18 cellular contexts compared by ENCODE assay signal in the genomic region with DNA sequence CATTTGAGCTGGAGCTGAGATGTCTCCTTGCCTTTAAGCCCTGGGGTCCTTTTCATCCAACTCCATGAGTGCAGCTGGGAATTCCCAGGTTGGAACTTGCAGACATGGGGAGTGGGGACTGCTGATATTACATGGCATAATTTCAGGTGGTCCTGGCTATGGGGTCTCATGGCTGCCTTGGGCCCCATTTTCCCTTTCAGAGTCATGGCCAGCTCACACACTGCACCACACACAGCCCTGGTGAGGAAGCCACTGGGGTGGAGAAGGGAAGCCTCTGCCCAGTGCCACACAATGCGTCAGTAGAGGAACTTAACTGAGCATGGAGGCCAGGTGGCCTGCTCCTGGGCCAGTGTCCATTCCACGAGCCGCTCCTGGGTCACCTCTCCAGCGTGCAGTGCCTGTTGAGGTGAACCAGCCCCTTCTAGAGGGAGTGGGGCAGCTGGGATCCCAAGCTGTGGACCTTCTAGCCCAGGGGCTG. TPM values are rescaled to one million over a fixed set of nuclear protein-coding genes. Genes with fewer than 3 reads are reported as not detected.
DNase-seq lines count a peak whose midpoint lies in the region; ATAC-seq and TF ChIP-seq lines count a peak whose summit lies in the region.
"Had no signal": no experiment of that assay in that cellular context is flagged by ENCODE, and none has a peak within 500 bp of the region (broad histone marks: within the 10 kb centered on the region; RNA-seq: fewer than 3 reads in every experiment).

No MANE protein-coding gene starts in this region.

- H3K4me1 Mint-ChIP-seq in MCF 10A (ENCODE audit: insufficient read depth, unreplicated experiment) = peaks cover 29% of the 10 kb centered on the region
- H3K4me1 Mint-ChIP-seq: IgD-negative memory B cell had no signal

- no peaks in the 10 kb centered on the region for H3K4me1 ChIP-seq in mammary epithelial cell (ENCODE audit: insufficient read depth, low read length)
- H3K4me1 ChIP-seq in RWPE2 (ENCODE audit: insufficient read depth, poor library complexity, severe bottlenecking) = no peaks in the 10 kb centered on the region
- H3K4me1 ChIP-seq in neuronal stem cell (ENCODE audit: control insufficient read depth in 2 of 2, insufficient read depth in 1 of 2, low read depth in 1 of 2, low read length in 2 of 2) = peaks cover 0 to 1% of the 10 kb centered on the region in 2 donors
- peaks cover 0 to 25% (median 16%) of the 10 kb centered on the region in 6 donors for H3K4me1 ChIP-seq in spleen
- peaks cover 3% of the 10 kb centered on the region for H3K4me1 ChIP-seq in ovary (ENCODE audit: insufficient read depth)

- TF ChIP-seq CTCF in MCF 10A (IDR thresholded peaks at IDR 0.05; ENCODE audit: unreplicated experiment) (no peak), mammary epithelial cell (conservative IDR thresholded peaks at IDR 0.05 in 1 of 2, IDR thresholded peaks at IDR 0.05 in 1 of 2; ENCODE audit: extremely low read depth in 1 of 2, insufficient read depth in 1 of 2, low read depth in 1 of 2, low read length in 2 of 2) (no peak), RWPE2 (IDR thresholded peaks at IDR 0.05; ENCODE audit: poor library complexity, severe bottlenecking) (no peak), spleen (IDR thresholded peaks at IDR 0.05 in 8 of 11, conservative IDR thresholded peaks at IDR 0.05 in 3 of 11) (no peak), ovary (IDR thresholded peaks at IDR 0.05) (no peak)

- H3K9me3 Mint-ChIP-seq in MCF 10A (ENCODE audit: unreplicated experiment) = no peaks in the 10 kb centered on the region
- H3K9me3 Mint-ChIP-seq: CD4-positive, alpha-beta T cell had no signal

- no peaks in the 10 kb centered on the region for H3K79me2 ChIP-seq in mammary epithelial cell (ENCODE audit: insufficient read depth, low read length)

- intact Hi-C loops in MCF 10A (cut with micrococcal nuclease) (no loop called here), mammary epithelial cell (cut with micrococcal nuclease) (no loop called here), spleen (cut with DNase I; ENCODE audit: low total_unique reads) (no loop called here), ovary (cut with DNase I) (no loop called here)

- H2AK5ac ChIP-seq in neuronal stem cell (ENCODE audit: low read depth, low read length) = no peak overlapping the region

- 100% methylated on average over 4 of the region's 4 CpGs for WGBS in mammary epithelial cell (ENCODE audit: low coverage, missing lambda C conversion rate)
- WGBS in neuronal stem cell (ENCODE audit: extremely low coverage in 2 of 2, insufficient read length in 2 of 2, insufficient replicate concordance in 1 of 2), 2 donors = no CpG with 5 or more reads among the region's 4 CpGs
- WGBS in spleen, 5 donors = 72 to 88% (median 78%) methylated on average over 2 to 4 of the region's 4 CpGs
- 88 to 90% (median 89%) methylated on average over 4 of the region's 4 CpGs for WGBS in ovary, 3 donors

- no peaks in the 10 kb centered on the region for H3K36me3 Mint-ChIP-seq in MCF 10A (ENCODE audit: insufficient read depth, unreplicated experiment)
- H3K36me3 Mint-ChIP-seq: IgD-negative memory B cell had no signal

- no TSS peak for BruUV-seq in MCF 10A (replicated peaks; lab: Mats Ljungman, UMichigan)
- no TSS peak for BruUV-seq in mammary epithelial cell (replicated peaks; lab: Mats Ljungman, UMichigan)

- H3K36me3 ChIP-seq in mammary epithelial cell (ENCODE audit: insufficient read depth, low read length) (no peaks in the 10 kb centered on the region), RWPE2 (ENCODE audit: low read depth) (no peaks in the 10 kb centered on the region), neuronal stem cell (replicated peaks in 1 of 2; ENCODE audit: control insufficient read depth in 2 of 2, insufficient read depth in 2 of 2, low read length in 2 of 2) (no peaks in the 10 kb centered on the region), spleen (no peaks in the 10 kb centered on the region), ovary (no peaks in the 10 kb centered on the region)
- H3K36me3 ChIP-seq: BLaER1 treated with 17β-estradiol and CSF1 and Interleukin-3, amounts not matched to agents 10 nM and 100 nM had no signal

- TF ChIP-seq POLR2A in spleen (IDR thresholded peaks at IDR 0.05) (no peak), ovary (IDR thresholded peaks at IDR 0.05) (no peak)

- dilution Hi-C loops in mammary epithelial cell (cut with HindIII; ENCODE audit: low sequenced_read_pairs) = no loop called here

- H3K4ac ChIP-seq in neuronal stem cell (ENCODE audit: low read length) = no peak overlapping the region

- H2BK120ac ChIP-seq in neuronal stem cell (ENCODE audit: low read depth, low read length) = no peak overlapping the region

- peak overlapping the region; percentile 40 for H3K18ac ChIP-seq in neuronal stem cell (ENCODE audit: low read length)

- H3K27me3 ChIP-seq in mammary epithelial cell (ENCODE audit: insufficient read depth, low read length) (no peaks in the 10 kb centered on the region), RWPE2 (ENCODE audit: insufficient read depth, poor library complexity, severe bottlenecking) (no peaks in the 10 kb centered on the region), neuronal stem cell (ENCODE audit: control insufficient read depth in 3 of 3, insufficient read depth in 3 of 3, low read depth in 1 of 3, low read length in 3 of 3) (peaks cover 0 to 41% (median 24%) of the 10 kb centered on the region in 3 experiments), spleen (replicated peaks in 1 of 7) (peaks cover 0 to 95% (median 29%) of the 10 kb centered on the region in 7 donors), ovary (no peaks in the 10 kb centered on the region)
- H3K27me3 ChIP-seq: BLaER1 treated with 17β-estradiol and CSF1 and Interleukin-3, amounts not matched to agents 10 nM and 100 nM had no signal

- no peaks in the 10 kb centered on the region for H3K27me3 Mint-ChIP-seq in MCF 10A (ENCODE audit: insufficient read depth, unreplicated experiment)

- no peaks in the 10 kb centered on the region for H4K20me1 ChIP-seq in mammary epithelial cell (ENCODE audit: insufficient read depth, low read length)
- H4K20me1 ChIP-seq: BLaER1 treated with 17β-estradiol and CSF1 and Interleukin-3, amounts not matched to agents 10 nM and 100 nM had no signal

- in situ Hi-C loops in mammary epithelial cell (cut with MboI; ENCODE audit: low sequenced_read_pairs in 2 of 2) = no loop called here

- ATAC-seq in RWPE2 (ENCODE audit: low read depth) = no peak

- H4K91ac ChIP-seq in neuronal stem cell (ENCODE audit: low read depth, low read length, poor library complexity) = no peak overlapping the region

- H3K4me2 ChIP-seq in mammary epithelial cell (ENCODE audit: insufficient read depth, low read depth, low read length) (no peak overlapping the region), neuronal stem cell (ENCODE audit: insufficient read depth, low read length, poor library complexity, severe bottlenecking) (no peak overlapping the region)

- H3K14ac ChIP-seq in neuronal stem cell (ENCODE audit: low read length) = no peak overlapping the region

- H3K4me3 ChIP-seq in mammary epithelial cell (replicated peaks in 1 of 3; ENCODE audit: insufficient read depth in 1 of 3, low read depth in 2 of 3, low read length in 3 of 3) = no peak overlapping the region
- H3K4me3 ChIP-seq in RWPE2 (ENCODE audit: severe bottlenecking) = no peak overlapping the region
- no peak overlapping the region for H3K4me3 ChIP-seq in neuronal stem cell (ENCODE audit: low read length in 2 of 2)
- H3K4me3 ChIP-seq in spleen = no peak overlapping the region
- no peak overlapping the region for H3K4me3 ChIP-seq in ovary
- H3K4me3 ChIP-seq: BLaER1 treated with 17β-estradiol and CSF1 and Interleukin-3, amounts not matched to agents 10 nM and 100 nM; GM23248 had no signal

- DNase-seq in MCF 10A (ENCODE audit: unreplicated experiment) (peak; percentile 31), mammary epithelial cell (no peak), RWPE2 (ENCODE audit: low spot score) (peak; percentile 39), neuronal stem cell (ENCODE audit: low spot score) (no peak), spleen (peak; percentile 25), islet precursor cell (no peak), GM03348 (ENCODE audit: low spot score) (no peak), ovary (no peak)
- DNase-seq: 8988T; ACHN; CD4-positive, alpha-beta T cell; DMS153; DMS79 treated with DMSO at 0.1 percent for 48 hours; EL; GM23248 had no signal

- no peak overlapping the region for H3K27ac ChIP-seq in mammary epithelial cell (ENCODE audit: insufficient read depth, low read depth, low read length)
- no peak overlapping the region for H3K27ac ChIP-seq in RWPE2 (ENCODE audit: poor library complexity, severe bottlenecking)
- H3K27ac ChIP-seq in neuronal stem cell (replicated peaks; ENCODE audit: low read length) = no peak overlapping the region
- H3K27ac ChIP-seq in spleen = no peak overlapping the region
- H3K27ac ChIP-seq in ovary = no peak overlapping the region
- H3K27ac ChIP-seq: BLaER1 treated with 17β-estradiol and CSF1 and Interleukin-3, amounts not matched to agents 10 nM and 100 nM; GM23248 had no signal

- no peak overlapping the region for H3K9ac ChIP-seq in mammary epithelial cell (ENCODE audit: insufficient read depth, low read length)
- no peak overlapping the region for H3K9ac ChIP-seq in neuronal stem cell (ENCODE audit: low read depth, low read length, poor library complexity)
- H3K9ac ChIP-seq: BLaER1 treated with 17β-estradiol and CSF1 and Interleukin-3, amounts not matched to agents 10 nM and 100 nM; GM23248 had no signal

- POLR2A ChIA-PET in MCF 10A (lab: Yijun Ruan, JAX) = interaction anchor here (0.6 to 1.3 kb wide), 2 partner anchors 9 to 24 kb away, joined by 3 read pairs; a partner anchor contains a TSS

- H2BK5ac ChIP-seq in neuronal stem cell (ENCODE audit: low read length) = no peak overlapping the region

- no peak overlapping the region for H2BK15ac ChIP-seq in neuronal stem cell (ENCODE audit: low read length)

- no peak overlapping the region for H2BK12ac ChIP-seq in neuronal stem cell (ENCODE audit: low read length)

- no peak overlapping the region for H3K4me3 Mint-ChIP-seq in MCF 10A (ENCODE audit: unreplicated experiment)
- H3K4me3 Mint-ChIP-seq: CD4-positive, alpha-beta T cell; IgD-negative memory B cell had no signal

- no peak overlapping the region for H3K27ac Mint-ChIP-seq in MCF 10A (ENCODE audit: low read depth, unreplicated experiment)
- H3K27ac Mint-ChIP-seq: CD4-positive, alpha-beta T cell; IgD-negative memory B cell had no signal

- H4K8ac ChIP-seq in neuronal stem cell (ENCODE audit: low read depth, low read length) = no peak overlapping the region

- H2AFZ ChIP-seq in mammary epithelial cell (ENCODE audit: low read depth, low read length) (no peak overlapping the region), neuronal stem cell (ENCODE audit: low read length) (no peak overlapping the region)
- H2AFZ ChIP-seq: GM23248 had no signal

- no peak for TF ChIP-seq EP300 in ovary (IDR thresholded peaks at IDR 0.05)

- no peaks in the 10 kb centered on the region for H3K79me1 ChIP-seq in neuronal stem cell (ENCODE audit: low read depth, low read length)

- CTCF ChIA-PET in MCF 10A (lab: Yijun Ruan, JAX) (interaction anchor here (1.1 to 2.2 kb wide), 2 partner anchors 12 to 70 kb away, joined by 3 to 9 read pairs; no protein-coding TSS in a partner anchor), mammary epithelial cell (lab: Charles Lee; ENCODE audit: low non-redundant PET) (no interaction called here)

- no peak overlapping the region for H3K23ac ChIP-seq in neuronal stem cell (ENCODE audit: low read depth, low read length, poor library complexity)

- H3K9me3 ChIP-seq in mammary epithelial cell (replicated peaks; ENCODE audit: insufficient read depth, low read length) = no peaks in the 10 kb centered on the region
- H3K9me3 ChIP-seq in RWPE2 (ENCODE audit: severe bottlenecking) = no peaks in the 10 kb centered on the region
- peaks cover 0 to 2% of the 10 kb centered on the region in 2 donors for H3K9me3 ChIP-seq in neuronal stem cell (replicated peaks in 1 of 2; ENCODE audit: control insufficient read depth in 2 of 2, insufficient read depth in 1 of 2, low read depth in 1 of 2, low read length in 2 of 2)
- no peaks in the 10 kb centered on the region for H3K9me3 ChIP-seq in spleen
- no peaks in the 10 kb centered on the region for H3K9me3 ChIP-seq in ovary

RNA-seq across cellular contexts. Expression of a gene that starts 17.3 kb away (rescaled TPM):
- total RNA-seq in MCF 10A (2022) (37.8 and 45.1 TPM in 2 replicates), mammary epithelial cell (10 to 100 TPM in 1 of 2 donors, 1 to 10 TPM in 1; 6.3 to 34.9 TPM), spleen (under 1 TPM in 2 of 7 donors, not detected in 5; 0.17 to 0.26 TPM), ovary (under 1 TPM in 1 of 7 donors, not detected in 6; 0.69 TPM)
- polyA plus RNA-seq in mammary epithelial cell (8.6 TPM), spleen (under 1 TPM in 2 of 3 donors, not detected in 1; 0.08 to 0.09 TPM), ovary (not detected)
- 0.72 TPM for polyA minus RNA-seq in mammary epithelial cell
- 0.06 TPM for polyA plus RNA-seq in neuronal stem cell (2013, experiment 1 of 2)
- 0.08 TPM for polyA plus RNA-seq in neuronal stem cell (2013, experiment 2 of 2)
- total RNA-seq: CD4-positive, alpha-beta T cell; H7 had no signal
- polyA plus RNA-seq: IgD-negative memory B cell had no signal

RNA-seq across cellular contexts. Expression of a gene that starts 24.1 kb away (rescaled TPM):
- total RNA-seq in MCF 10A (2022) (2,379 and 3,360 TPM in 2 replicates), mammary epithelial cell (1,000 to 10,000 TPM; 2,215 to 3,387 TPM), spleen (1 to 10 TPM in 1 of 7 donors, under 1 TPM in 3, not detected in 3; 0.73 to 1.5 (median 0.83) TPM), ovary (100 to 1,000 TPM in 1 of 7 donors, 10 to 100 TPM in 4, 1 to 10 TPM in 1, not detected in 1; 3.7 to 379 (median 29.1) TPM)
- polyA plus RNA-seq in mammary epithelial cell (3,281 TPM), spleen (1 to 10 TPM; 1.2 to 1.9 (median 1.6) TPM), ovary (1 to 10 TPM in 1 of 2 donors, under 1 TPM in 1; 0.37 to 2.1 TPM)
- polyA minus RNA-seq in mammary epithelial cell = 4,390 TPM
- 0.24 TPM for polyA plus RNA-seq in neuronal stem cell (2013, experiment 1 of 2)
- 0.18 TPM for polyA plus RNA-seq in neuronal stem cell (2013, experiment 2 of 2)
- total RNA-seq: CD4-positive, alpha-beta T cell had no signal
- polyA plus RNA-seq: IgD-negative memory B cell had no signal

RNA-seq across cellular contexts. Expression of a gene that starts 34.2 kb away (rescaled TPM):
- total RNA-seq in MCF 10A (2022) (2,023 and 2,244 TPM in 2 replicates), mammary epithelial cell (100 to 1,000 TPM; 176 to 903 TPM), spleen (not detected), ovary (1 to 10 TPM in 1 of 7 donors, not detected in 6; 1.2 TPM)
- polyA plus RNA-seq in mammary epithelial cell (90.5 TPM), spleen (under 1 TPM in 2 of 3 donors, not detected in 1; 0.05 to 0.37 TPM), ovary (not detected)
- 21.9 TPM for polyA minus RNA-seq in mammary epithelial cell
- polyA plus RNA-seq in neuronal stem cell (2013, experiment 1 of 2) = 0.03 TPM
- polyA plus RNA-seq in neuronal stem cell (2013, experiment 2 of 2) = not detected
- total RNA-seq: CD4-positive, alpha-beta T cell; H7 had no signal
- polyA plus RNA-seq: IgD-negative memory B cell had no signal

Comparison
In these comparisons a context has a peak if more than half of its experiments do, and no peak if none do; other contexts are left out.
1. DNase-seq: peak in MCF 10A (single experiment), RWPE2 (single experiment) and spleen (single experiment); none in mammary epithelial cell (single experiment), neuronal stem cell (single experiment), islet precursor cell (single experiment), GM03348 (single experiment) and ovary (0 of 5).
2. RNA of a gene that starts 17.3 kb away (total RNA-seq): 37.8 to 45.1 TPM in MCF 10A and 6.3 to 34.9 TPM in mammary epithelial cell; 0.69 TPM in ovary and 0.17 to 0.26 TPM in spleen; every median in the first group is over 4 times any median in the second.
3. RNA of a gene that starts 34.2 kb away (total RNA-seq): 2,023 to 2,244 TPM in MCF 10A and 176 to 903 TPM in mammary epithelial cell; not detected in spleen and 1.2 TPM in ovary; every median in the first group is over 10 times any median in the second.